12 cellular contexts compared by ENCODE assay signal in the genomic region with DNA sequence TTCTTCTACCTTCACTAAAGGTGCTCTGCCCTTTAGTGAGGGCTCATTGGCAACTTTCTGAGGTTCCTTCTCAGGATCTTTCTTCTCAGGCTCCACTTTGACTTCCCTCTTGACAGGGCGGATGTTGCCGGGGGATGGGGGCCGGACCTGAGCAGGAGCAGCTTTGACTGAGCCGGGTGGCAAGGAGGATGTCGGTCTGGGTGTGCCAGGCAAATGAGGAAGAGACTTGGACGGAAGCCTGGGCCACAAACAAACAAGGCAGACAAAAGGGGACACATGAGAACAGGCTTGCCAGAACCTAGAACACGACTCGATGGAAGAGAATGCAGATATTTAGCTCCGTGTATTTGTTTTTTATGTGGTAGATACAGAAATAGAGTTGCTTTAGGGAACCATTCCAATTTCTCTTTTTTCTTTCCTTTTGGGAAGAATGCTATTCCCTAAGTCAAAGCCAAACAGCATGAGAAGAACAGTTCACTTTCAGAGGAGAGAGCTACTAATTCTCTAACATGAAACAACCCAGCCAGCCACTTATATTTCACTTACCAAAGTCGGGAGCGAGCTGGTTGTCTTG.
A peak's percentile ranks its signal among the peaks of the same experiment; 100 is the strongest.
DNase-seq lines count a peak whose midpoint lies in the region; ATAC-seq, FAIRE-seq and TF ChIP-seq lines count a peak whose summit lies in the region.
"Had no signal": no experiment of that assay in that cellular context is flagged by ENCODE, and none has a peak within 500 bp of the region (broad histone marks: within the 10 kb centered on the region; RNA-seq: fewer than 3 reads in every experiment).

No MANE protein-coding gene starts in this region.

- TF ChIP-seq POLR2A in GM12892 (IDR thresholded peaks at IDR 0.05; ENCODE audit: low read depth, low read length) (no peak), GM18505 (IDR thresholded peaks at IDR 0.05; ENCODE audit: borderline replicate concordance, extremely low read depth, insufficient read depth, insufficient read length) (no peak)

- H3K27ac Mint-ChIP-seq in activated naive CD8-positive, alpha-beta T cell treated with anti-CD3 and anti-CD28 coated beads, Interleukin-2, amount 10 ng/mL, durations not matched to agents 7 days and 5 days = no peak overlapping the region

- H3K4me3 ChIP-seq in LNCaP clone FGC (ENCODE audit: low read depth, low read length) = no peak overlapping the region
- H3K4me3 ChIP-seq: ovary, uterus had no signal

- DNase-seq in C1 segment of cervical spinal cord (lab: John Stamatoyannopoulos, UW) = peak in 12 of 14 donors; percentile 8 to 65 (median 46)
- peak; percentile 82 for DNase-seq in LNCaP clone FGC (ENCODE audit: low read depth)
- DNase-seq in activated naive CD8-positive, alpha-beta T cell treated with anti-CD3 and anti-CD28 coated beads, Interleukin-2, amount 10 ng/mL, durations not matched to agents 7 days and 5 days = peak; percentile 34
- peak; percentile 51 for DNase-seq in midbrain (lab: John Stamatoyannopoulos, UW)
- no peak for DNase-seq in GM12892 (ENCODE audit: insufficient read length)
- no peak for DNase-seq in SK-N-DZ (ENCODE audit: low spot score)
- DNase-seq: EL, ovary, uterus had no signal

- peaks cover 2% of the 10 kb centered on the region for H3K36me3 Mint-ChIP-seq in activated naive CD8-positive, alpha-beta T cell treated with anti-CD3 and anti-CD28 coated beads, Interleukin-2, amount 10 ng/mL, durations not matched to agents 7 days and 5 days

- H3K4me1 Mint-ChIP-seq in activated naive CD8-positive, alpha-beta T cell treated with anti-CD3 and anti-CD28 coated beads, Interleukin-2, amount 10 ng/mL, durations not matched to agents 7 days and 5 days = peaks cover 7% of the 10 kb centered on the region

- POLR2A ChIA-PET in activated naive CD8-positive, alpha-beta T cell treated with anti-CD3 and anti-CD28 coated beads, Interleukin-2, amount 10 ng/mL, durations not matched to agents 7 days and 5 days (lab: Charles Lee) = no interaction called here

- peaks cover 2% of the 10 kb centered on the region for H3K27me3 Mint-ChIP-seq in activated naive CD8-positive, alpha-beta T cell treated with anti-CD3 and anti-CD28 coated beads, Interleukin-2, amount 10 ng/mL, durations not matched to agents 7 days and 5 days

- H3K9me3 Mint-ChIP-seq in activated naive CD8-positive, alpha-beta T cell treated with anti-CD3 and anti-CD28 coated beads, Interleukin-2, amount 10 ng/mL, durations not matched to agents 7 days and 5 days = peaks cover 2% of the 10 kb centered on the region

- no peak for TF ChIP-seq CTCF in LNCaP clone FGC (IDR thresholded peaks at IDR 0.05; ENCODE audit: control insufficient read depth, extremely low read depth, insufficient read depth)

- H3K4me3 Mint-ChIP-seq in activated naive CD8-positive, alpha-beta T cell treated with anti-CD3 and anti-CD28 coated beads, Interleukin-2, amount 10 ng/mL, durations not matched to agents 7 days and 5 days = peak overlapping the region; percentile 33

- no peak for FAIRE-seq in GM12892 (lab: Jason Lieb, UNC)
- FAIRE-seq: endometrium had no signal

- peak; percentile 71 for ATAC-seq in activated naive CD8-positive, alpha-beta T cell treated with anti-CD3 and anti-CD28 coated beads, Interleukin-2, amount 10 ng/mL, durations not matched to agents 7 days and 5 days (ENCODE audit: low read depth)
- no peak for ATAC-seq in GM18505 (IDR thresholded peaks at IDR 0.05; ENCODE audit: unreplicated experiment)
- no peak for ATAC-seq in HG02970 (IDR thresholded peaks at IDR 0.05; ENCODE audit: low FRiP score, unreplicated experiment)

Comparison
In these comparisons a context has a peak if more than half of its experiments do, and no peak if none do; other contexts are left out.
1. DNase-seq: peak in C1 segment of cervical spinal cord (12 of 14), LNCaP clone FGC (single experiment), activated naive CD8-positive, alpha-beta T cell treated with anti-CD3 and anti-CD28 coated beads, Interleukin-2, amount 10 ng/mL, durations not matched to agents 7 days and 5 days (single experiment) and midbrain (single experiment); none in GM12892 (single experiment) and SK-N-DZ (single experiment).